In the genomic region with DNA sequence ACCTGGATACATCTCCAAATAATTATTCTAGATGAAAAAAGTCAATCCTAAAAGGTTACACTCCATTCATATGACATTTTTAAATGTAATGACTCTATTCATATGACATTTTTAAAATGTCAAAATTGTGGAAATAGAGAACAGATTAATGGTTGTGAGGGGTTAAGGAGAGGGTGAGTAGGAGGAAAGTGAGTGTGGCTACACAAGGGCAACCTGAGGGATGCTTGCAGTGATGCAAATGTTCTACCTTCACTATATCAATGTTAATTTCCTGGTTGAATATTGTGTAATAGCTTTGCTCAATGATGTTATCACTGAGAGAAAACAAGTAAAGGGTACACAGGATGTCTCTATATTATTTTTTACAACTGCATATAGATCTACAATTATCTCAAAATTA, we compare ENCODE assay signal across 8 cellular contexts.
"Had no signal": no experiment of that assay in that cellular context is flagged by ENCODE, and none has a peak within 500 bp of the region (broad histone marks: within the 10 kb centered on the region; RNA-seq: fewer than 3 reads in every experiment).

No MANE protein-coding gene starts in this region.

- H3K27ac Mint-ChIP-seq: HFFc6, IgD-negative memory B cell had no signal

- ATAC-seq: HCT116, HepG2 had no signal

- H3K4me1 Mint-ChIP-seq: IgD-negative memory B cell had no signal

- H3K9me3 Mint-ChIP-seq: HFFc6 had no signal

- H3K27ac ChIP-seq: GM23248, HL-60 had no signal

- DNase-seq: GM23248, GOT3, H7, HFFc6 had no signal

- H3K4me3 Mint-ChIP-seq: HFFc6, IgD-negative memory B cell had no signal
